In genomic region chr7:36852017-36852416, GRCh38 we compare ENCODE assay signal across 22 cellular contexts.
A peak's percentile ranks its signal among the peaks of the same experiment; 100 is the strongest.
DNase-seq lines count a peak whose midpoint lies in the region; ATAC-seq, FAIRE-seq and TF ChIP-seq lines count a peak whose summit lies in the region.
"Had no signal": no experiment of that assay in that cellular context is flagged by ENCODE, and none has a peak within 500 bp of the region (broad histone marks: within the 10 kb centered on the region; RNA-seq: fewer than 3 reads in every experiment).

No MANE protein-coding gene starts in this region.

- H3K4me1 Mint-ChIP-seq in CD4-positive, alpha-beta T cell (ENCODE audit: low read depth) = peaks cover 8% of the 10 kb centered on the region
- peaks cover 13% of the 10 kb centered on the region for H3K4me1 Mint-ChIP-seq in activated T-helper 2 cell treated with anti-CD3 and anti-CD28 coated beads, Interferon-gamma antibody, Interleukin-2, Interleukin-4, amounts not matched to agents 10 μg/mL and 5 μg/mL and 100 μg/mL, durations not matched to agents 14 hours and 24 hours and 36 hours (ENCODE audit: low read depth)
- H3K4me1 Mint-ChIP-seq in natural killer cell = peaks cover 28 to 31% of the 10 kb centered on the region in 2 donors

- H3K4me3 Mint-ChIP-seq in CD4-positive, alpha-beta T cell = no peak overlapping the region
- H3K4me3 Mint-ChIP-seq in activated T-helper 2 cell treated with anti-CD3 and anti-CD28 coated beads, Interferon-gamma antibody, Interleukin-2, Interleukin-4, amounts not matched to agents 10 μg/mL and 5 μg/mL and 100 μg/mL, durations not matched to agents 14 hours and 24 hours and 36 hours (ENCODE audit: low read depth) = no peak overlapping the region
- peak overlapping the region; percentile 3 for H3K4me3 Mint-ChIP-seq in natural killer cell
- H3K4me3 Mint-ChIP-seq: HFFc6, WTC11 had no signal

- POLR2A ChIA-PET in CD4-positive, alpha-beta T cell (lab: Charles Lee) = no interaction called here

- CTCF ChIA-PET in CD4-positive, alpha-beta T cell (lab: Charles Lee) = no interaction called here

- ATAC-seq in CD4-positive, alpha-beta T cell (ENCODE audit: poor library complexity) = no peak
- ATAC-seq in natural killer cell = peak in 2 of 3 donors; percentile 37 to 46
- ATAC-seq in GM21423 (IDR thresholded peaks at IDR 0.05; ENCODE audit: unreplicated experiment) = no peak
- ATAC-seq: GM12878, mucosa of descending colon, right cardiac atrium, WTC11 had no signal

- peaks cover 7% of the 10 kb centered on the region for H3K9me3 ChIP-seq in CD4-positive, alpha-beta T cell (ENCODE audit: control insufficient read depth, low read length)

- H3K27me3 ChIP-seq in CD4-positive, alpha-beta T cell (ENCODE audit: control insufficient read depth, insufficient read depth, low read length) = no peaks in the 10 kb centered on the region

- peaks cover 10% of the 10 kb centered on the region for H3K9me3 Mint-ChIP-seq in CD4-positive, alpha-beta T cell
- peaks cover 32% of the 10 kb centered on the region for H3K9me3 Mint-ChIP-seq in activated T-helper 2 cell treated with anti-CD3 and anti-CD28 coated beads, Interferon-gamma antibody, Interleukin-2, Interleukin-4, amounts not matched to agents 10 μg/mL and 5 μg/mL and 100 μg/mL, durations not matched to agents 14 hours and 24 hours and 36 hours
- peaks cover 2 to 7% of the 10 kb centered on the region in 2 donors for H3K9me3 Mint-ChIP-seq in natural killer cell

- peak overlapping the region; percentile 9 for H3K27ac Mint-ChIP-seq in CD4-positive, alpha-beta T cell
- H3K27ac Mint-ChIP-seq in activated T-helper 2 cell treated with anti-CD3 and anti-CD28 coated beads, Interferon-gamma antibody, Interleukin-2, Interleukin-4, amounts not matched to agents 10 μg/mL and 5 μg/mL and 100 μg/mL, durations not matched to agents 14 hours and 24 hours and 36 hours = peak overlapping the region; percentile 78
- peak overlapping the region; percentile 6 to 10 for H3K27ac Mint-ChIP-seq in natural killer cell
- H3K27ac Mint-ChIP-seq: HFFc6, WTC11 had no signal

- DNase-seq in activated CD4-positive, alpha-beta T cell treated with anti-CD3 and anti-CD28 coated beads for 48 hours = peak; percentile 42
- no peak for DNase-seq in activated CD4-positive, alpha-beta T cell treated with anti-CD3 and anti-CD28 coated beads for 4 hours
- no peak for DNase-seq in CD4-positive, alpha-beta T cell
- DNase-seq in activated T-helper 2 cell treated with anti-CD3 and anti-CD28 coated beads, Interferon-gamma antibody, Interleukin-2, Interleukin-4, amounts not matched to agents 10 μg/mL and 5 μg/mL and 100 μg/mL, durations not matched to agents 14 hours and 24 hours and 36 hours (ENCODE audit: low spot score) = no peak
- no peak for DNase-seq in natural killer cell
- no peak for DNase-seq in COLO829 (ENCODE audit: low spot score)
- DNase-seq in RCC 7860 (ENCODE audit: low spot score) = no peak
- DNase-seq: amygdala; DMS 273 treated with DMSO at 0.1 percent for 48 hours; effector CD4-positive, alpha-beta T cell; GDM1; HFFc6; KBM-7; mucosa of descending colon; NCI-H510A treated with DMSO at 0.1 percent for 48 hours; occipital lobe; right cardiac atrium; RPMI8226 had no signal

- intact Hi-C loops in CD4-positive, alpha-beta T cell (cut with DNase I, micrococcal nuclease) = no loop called here
- intact Hi-C loops in activated T-helper 2 cell treated with anti-CD3 and anti-CD28 coated beads, Interferon-gamma antibody, Interleukin-2, Interleukin-4, amounts not matched to agents 10 μg/mL and 5 μg/mL and 100 μg/mL, durations not matched to agents 14 hours and 24 hours and 36 hours (cut with micrococcal nuclease) = loop anchor here (2.0 to 10.0 kb wide), 4 partner anchors 110 to 333 kb away; no protein-coding TSS in a partner anchor
- intact Hi-C loops in natural killer cell (cut with micrococcal nuclease) = no loop called here

- peaks cover 74% of the 10 kb centered on the region for H3K36me3 Mint-ChIP-seq in CD4-positive, alpha-beta T cell (ENCODE audit: low read depth)
- H3K36me3 Mint-ChIP-seq in activated T-helper 2 cell treated with anti-CD3 and anti-CD28 coated beads, Interferon-gamma antibody, Interleukin-2, Interleukin-4, amounts not matched to agents 10 μg/mL and 5 μg/mL and 100 μg/mL, durations not matched to agents 14 hours and 24 hours and 36 hours (ENCODE audit: low read depth) = peaks cover 72% of the 10 kb centered on the region
- H3K36me3 Mint-ChIP-seq in natural killer cell = peaks cover 21% of the 10 kb centered on the region

- FAIRE-seq in RCC 7860 (lab: Jason Lieb, UNC) = no peak
- FAIRE-seq: A204.1, GM12878 had no signal

- no peak for TF ChIP-seq CTCF in CD4-positive, alpha-beta T cell (IDR thresholded peaks at IDR 0.05)
- no peak for TF ChIP-seq CTCF in natural killer cell (IDR thresholded peaks at IDR 0.05)

- H3K27me3 Mint-ChIP-seq in CD4-positive, alpha-beta T cell = no peaks in the 10 kb centered on the region
- no peaks in the 10 kb centered on the region for H3K27me3 Mint-ChIP-seq in activated T-helper 2 cell treated with anti-CD3 and anti-CD28 coated beads, Interferon-gamma antibody, Interleukin-2, Interleukin-4, amounts not matched to agents 10 μg/mL and 5 μg/mL and 100 μg/mL, durations not matched to agents 14 hours and 24 hours and 36 hours (ENCODE audit: low read depth)
- no peaks in the 10 kb centered on the region for H3K27me3 Mint-ChIP-seq in natural killer cell (ENCODE audit: low read depth in 2 of 2)

- H3K27ac ChIP-seq in CD4-positive, alpha-beta T cell (ENCODE audit: low read depth, low read length) = no peak overlapping the region

Comparison
In these comparisons a context has a peak if more than half of its experiments do, and no peak if none do; other contexts are left out.
1. ATAC-seq: peak in natural killer cell (2 of 3); none in CD4-positive, alpha-beta T cell (single experiment) and GM21423 (single experiment).
2. H3K27ac Mint-ChIP-seq: peak in every context shown above with its lines; median percentile 78 in activated T-helper 2 cell treated with anti-CD3 and anti-CD28 coated beads, Interferon-gamma antibody, Interleukin-2, Interleukin-4, amounts not matched to agents 10 μg/mL and 5 μg/mL and 100 μg/mL, durations not matched to agents 14 hours and 24 hours and 36 hours; 9 in CD4-positive, alpha-beta T cell; 8 in natural killer cell.